Comparison of ENCODE assay signal across 21 cellular contexts in genomic region chr10:86603256-86603655, GRCh38. TPM values are rescaled to one million over a fixed set of nuclear protein-coding genes. Genes with fewer than 3 reads are reported as not detected.
A peak's percentile ranks its signal among the peaks of the same experiment; 100 is the strongest.
DNase-seq lines count a peak whose midpoint lies in the region; ATAC-seq, FAIRE-seq and TF ChIP-seq lines count a peak whose summit lies in the region.
"Had no signal": no experiment of that assay in that cellular context is flagged by ENCODE, and none has a peak within 500 bp of the region (broad histone marks: within the 10 kb centered on the region; RNA-seq: fewer than 3 reads in every experiment).

No MANE protein-coding gene starts in this region.

- no peaks in the 10 kb centered on the region for H3K4me1 Mint-ChIP-seq in stimulated activated naive B cell treated with anti-CD40 and anti-IgM and Interleukin-4, amounts not matched to agents 10 μg/mL and 1 μg/mL and 100 μg/mL, for 72 hours

- H3K27ac ChIP-seq in pancreas (no peak overlapping the region), ascending aorta (no peak overlapping the region)
- H3K27ac ChIP-seq: A549, BLaER1, PC-9, RWPE1 had no signal

- peaks cover 0 to 7% of the 10 kb centered on the region in 2 donors for H3K9me3 Mint-ChIP-seq in stimulated activated naive B cell treated with anti-CD40 and anti-IgM and Interleukin-4, amounts not matched to agents 10 μg/mL and 1 μg/mL and 100 μg/mL, for 72 hours

- ATAC-seq in left lobe of liver, result peak; percentile 86
- ATAC-seq in pancreas, result peak; percentile 69 to 82 (median 80)
- no peak for ATAC-seq in stimulated activated naive B cell treated with anti-CD40 and anti-IgM and Interleukin-4, amounts not matched to agents 10 μg/mL and 1 μg/mL and 100 μg/mL, for 72 hours (replicated peaks)
- ATAC-seq in GM21423 (IDR thresholded peaks at IDR 0.05; ENCODE audit: unreplicated experiment), result no peak
- ATAC-seq: A549, K562 had no signal

- H3K36me3 ChIP-seq in pancreas (no peaks in the 10 kb centered on the region), ascending aorta (no peaks in the 10 kb centered on the region)
- H3K36me3 ChIP-seq: BLaER1 had no signal

- peaks cover 12 to 24% of the 10 kb centered on the region in 2 donors for H3K27me3 Mint-ChIP-seq in stimulated activated naive B cell treated with anti-CD40 and anti-IgM and Interleukin-4, amounts not matched to agents 10 μg/mL and 1 μg/mL and 100 μg/mL, for 72 hours

- WGBS in pancreas, 2 donors, result 45 to 51% methylated on average over 4 of the region's 4 CpGs

- H3K4me1 ChIP-seq in pancreas (peaks cover 0 to 13% (median 0%) of the 10 kb centered on the region in 3 donors), ascending aorta (no peaks in the 10 kb centered on the region)
- H3K4me1 ChIP-seq: A549, BLaER1 had no signal

- TF ChIP-seq POLR2A in NB4 (IDR thresholded peaks at IDR 0.05; ENCODE audit: extremely low read depth, insufficient read length), result no peak

- H3K4me3 ChIP-seq in NB4 (ENCODE audit: low read depth, low read length) (no peak overlapping the region), choroid plexus epithelial cell (ENCODE audit: low read depth, low read length) (no peak overlapping the region), pancreas (no peak overlapping the region), ascending aorta (no peak overlapping the region)
- H3K4me3 ChIP-seq: A549, BLaER1, K562, PC-9 had no signal

- peaks cover 0 to 4% of the 10 kb centered on the region in 2 donors for H3K36me3 Mint-ChIP-seq in stimulated activated naive B cell treated with anti-CD40 and anti-IgM and Interleukin-4, amounts not matched to agents 10 μg/mL and 1 μg/mL and 100 μg/mL, for 72 hours
- H3K36me3 Mint-ChIP-seq: CD4-positive, alpha-beta memory T cell had no signal

- TF ChIP-seq CTCF in NB4 (IDR thresholded peaks at IDR 0.05; ENCODE audit: low read depth, low read length) (no peak), choroid plexus epithelial cell (conservative IDR thresholded peaks at IDR 0.05; ENCODE audit: low read depth, low read length) (no peak), pancreas (IDR thresholded peaks at IDR 0.05) (no peak), ascending aorta (IDR thresholded peaks at IDR 0.05) (no peak)

- intact Hi-C loops in pancreas (cut with DNase I), result no loop called here
- intact Hi-C loops in ascending aorta (cut with DNase I), result no loop called here

- no peak for FAIRE-seq in pancreas (lab: Jason Lieb, UNC)
- FAIRE-seq: A549, K562 had no signal

- DNase-seq in NB4 (ENCODE audit: low read depth), result peak; percentile 30
- DNase-seq in choroid plexus epithelial cell (ENCODE audit: low read depth), result peak; percentile 21
- peak; percentile 37 for DNase-seq in left lobe of liver (ENCODE audit: low spot score)
- DNase-seq in pancreas, result no peak
- DNase-seq in stimulated activated naive B cell treated with anti-CD40 and anti-IgM and Interleukin-4, amounts not matched to agents 10 μg/mL and 1 μg/mL and 100 μg/mL, for 72 hours, result no peak
- DNase-seq in ascending aorta (ENCODE audit: low spot score in 2 of 2), result no peak
- DNase-seq: CD4-positive, alpha-beta memory T cell; DMS153; GF-D8; MV-4-11; NCI-H1417; NCI-H187; NCI-H345; NCI-H524 treated with DMSO at 0.1 percent for 48 hours; SIG-M5 had no signal

- no peak overlapping the region for H3K4me3 Mint-ChIP-seq in stimulated activated naive B cell treated with anti-CD40 and anti-IgM and Interleukin-4, amounts not matched to agents 10 μg/mL and 1 μg/mL and 100 μg/mL, for 72 hours
- H3K4me3 Mint-ChIP-seq: CD4-positive, alpha-beta memory T cell had no signal

- no peak overlapping the region for H3K27ac Mint-ChIP-seq in stimulated activated naive B cell treated with anti-CD40 and anti-IgM and Interleukin-4, amounts not matched to agents 10 μg/mL and 1 μg/mL and 100 μg/mL, for 72 hours
- H3K27ac Mint-ChIP-seq: CD4-positive, alpha-beta memory T cell had no signal

- H3K27me3 ChIP-seq in pancreas, result no peaks in the 10 kb centered on the region
- H3K27me3 ChIP-seq in ascending aorta, result no peaks in the 10 kb centered on the region
- H3K27me3 ChIP-seq: BLaER1 had no signal

- H3K9me3 ChIP-seq in pancreas, result no peaks in the 10 kb centered on the region
- H3K9me3 ChIP-seq in ascending aorta, result peaks cover 0 to 14% of the 10 kb centered on the region in 2 donors

RNA-seq across cellular contexts. Expression of gene OPN4, which starts 51.1 kb away (rescaled TPM):
- total RNA-seq in left lobe of liver (not detected), pancreas (not detected), ascending aorta (not detected)
- not detected for polyA plus RNA-seq in pancreas
- total RNA-seq: CD4-positive, alpha-beta memory T cell; K562 had no signal
- polyA plus RNA-seq: A549; CD4-positive, alpha-beta memory T cell; K562 had no signal

Comparison
In these comparisons a context has a peak if more than half of its experiments do, and no peak if none do; other contexts are left out.
1. DNase-seq: peak in NB4 (single experiment), choroid plexus epithelial cell (single experiment) and left lobe of liver (single experiment); none in pancreas (0 of 6), stimulated activated naive B cell treated with anti-CD40 and anti-IgM and Interleukin-4, amounts not matched to agents 10 μg/mL and 1 μg/mL and 100 μg/mL, for 72 hours (single experiment) and ascending aorta (0 of 2).
2. ATAC-seq: peak in left lobe of liver (single experiment) and pancreas (4 of 4); none in stimulated activated naive B cell treated with anti-CD40 and anti-IgM and Interleukin-4, amounts not matched to agents 10 μg/mL and 1 μg/mL and 100 μg/mL, for 72 hours (0 of 2) and GM21423 (single experiment).